ENCODE assay signal across 21 cellular contexts in genomic region chr9:91024841-91025240, GRCh38.
A peak's percentile ranks its signal among the peaks of the same experiment; 100 is the strongest.
DNase-seq lines count a peak whose midpoint lies in the region; ATAC-seq and TF ChIP-seq lines count a peak whose summit lies in the region.
"Had no signal": no experiment of that assay in that cellular context is flagged by ENCODE, and none has a peak within 500 bp of the region (broad histone marks: within the 10 kb centered on the region; RNA-seq: fewer than 3 reads in every experiment).

No MANE protein-coding gene starts in this region.

- ATAC-seq in GM19324 (IDR thresholded peaks at IDR 0.05; ENCODE audit: low FRiP score, unreplicated experiment), result no peak
- ATAC-seq: A549 had no signal

- peaks cover 13% of the 10 kb centered on the region for H3K9me3 Mint-ChIP-seq in activated CD4-positive, alpha-beta T cell treated with anti-CD3 and anti-CD28 coated beads, Interleukin-2, amount 10 ng/mL, durations not matched to agents 24 days and 14 days
- H3K9me3 Mint-ChIP-seq in endothelial cell (ENCODE audit: unreplicated experiment), result no peaks in the 10 kb centered on the region
- H3K9me3 Mint-ChIP-seq: CD4-positive, alpha-beta T cell; CD8-positive, alpha-beta memory T cell; H9; HFFc6 had no signal

- intact Hi-C loops in activated CD4-positive, alpha-beta T cell treated with anti-CD3 and anti-CD28 coated beads, Interleukin-2, amount 10 ng/mL, durations not matched to agents 24 days and 14 days (cut with micrococcal nuclease), result no loop called here

- DNase-seq in activated CD4-positive, alpha-beta T cell treated with anti-CD3 and anti-CD28 coated beads, Interleukin-2, amount 10 ng/mL, durations not matched to agents 24 days and 14 days, result peak; percentile 37
- DNase-seq in activated CD4-positive, alpha-beta T cell treated with anti-CD3 and anti-CD28 coated beads, Interleukin-2, amount 50 U/mL, for 4 hours, result no peak
- DNase-seq in cerebellar cortex (ENCODE audit: low spot score) (peak; percentile 59), retina (peak; percentile 18), endothelial cell (ENCODE audit: low spot score) (no peak)
- DNase-seq: 8988T; ACHN; AML-193; BE2C; CD4-positive, alpha-beta T cell; CD8-positive, alpha-beta memory T cell; DMS 273 treated with DMSO at 0.1 percent for 48 hours; DMS79; EL; GF-D8; GM23248; H9; HFFc6 had no signal

- H3K27me3 Mint-ChIP-seq in activated CD4-positive, alpha-beta T cell treated with anti-CD3 and anti-CD28 coated beads, Interleukin-2, amount 10 ng/mL, durations not matched to agents 24 days and 14 days, result peaks cover 12% of the 10 kb centered on the region
- H3K27me3 Mint-ChIP-seq in endothelial cell (ENCODE audit: unreplicated experiment), result no peaks in the 10 kb centered on the region

- H3K4me1 Mint-ChIP-seq in activated CD4-positive, alpha-beta T cell treated with anti-CD3 and anti-CD28 coated beads, Interleukin-2, amount 10 ng/mL, durations not matched to agents 24 days and 14 days, result peaks cover 5% of the 10 kb centered on the region
- no peaks in the 10 kb centered on the region for H3K4me1 Mint-ChIP-seq in endothelial cell (ENCODE audit: unreplicated experiment)
- H3K4me1 Mint-ChIP-seq: CD14-positive monocyte; CD8-positive, alpha-beta memory T cell; H9 had no signal

- H3K4me3 Mint-ChIP-seq in activated CD4-positive, alpha-beta T cell treated with anti-CD3 and anti-CD28 coated beads, Interleukin-2, amount 10 ng/mL, durations not matched to agents 24 days and 14 days, result no peak overlapping the region
- no peak overlapping the region for H3K4me3 Mint-ChIP-seq in endothelial cell (ENCODE audit: unreplicated experiment)
- H3K4me3 Mint-ChIP-seq: CD14-positive monocyte; CD4-positive, alpha-beta T cell; CD8-positive, alpha-beta memory T cell; H9; HFFc6 had no signal

- no peak for TF ChIP-seq CTCF in endothelial cell (IDR thresholded peaks at IDR 0.05; ENCODE audit: unreplicated experiment)

- no peak overlapping the region for H3K27ac Mint-ChIP-seq in activated CD4-positive, alpha-beta T cell treated with anti-CD3 and anti-CD28 coated beads, Interleukin-2, amount 10 ng/mL, durations not matched to agents 24 days and 14 days
- H3K27ac Mint-ChIP-seq in endothelial cell (ENCODE audit: unreplicated experiment), result no peak overlapping the region
- H3K27ac Mint-ChIP-seq: CD14-positive monocyte; CD4-positive, alpha-beta T cell; CD8-positive, alpha-beta memory T cell; H9; HFFc6 had no signal

- H3K36me3 Mint-ChIP-seq in activated CD4-positive, alpha-beta T cell treated with anti-CD3 and anti-CD28 coated beads, Interleukin-2, amount 10 ng/mL, durations not matched to agents 24 days and 14 days (ENCODE audit: low read depth), result no peaks in the 10 kb centered on the region
- H3K36me3 Mint-ChIP-seq in endothelial cell (ENCODE audit: low read depth, unreplicated experiment), result no peaks in the 10 kb centered on the region
- H3K36me3 Mint-ChIP-seq: CD14-positive monocyte; CD8-positive, alpha-beta memory T cell had no signal

Comparison
In these comparisons a context has a peak if more than half of its experiments do, and no peak if none do; other contexts are left out.
1. DNase-seq: peak in activated CD4-positive, alpha-beta T cell treated with anti-CD3 and anti-CD28 coated beads, Interleukin-2, amount 10 ng/mL, durations not matched to agents 24 days and 14 days (single experiment), cerebellar cortex (single experiment) and retina (single experiment); none in activated CD4-positive, alpha-beta T cell treated with anti-CD3 and anti-CD28 coated beads, Interleukin-2, amount 50 U/mL, for 4 hours (0 of 2) and endothelial cell (single experiment).